In the genomic region with DNA sequence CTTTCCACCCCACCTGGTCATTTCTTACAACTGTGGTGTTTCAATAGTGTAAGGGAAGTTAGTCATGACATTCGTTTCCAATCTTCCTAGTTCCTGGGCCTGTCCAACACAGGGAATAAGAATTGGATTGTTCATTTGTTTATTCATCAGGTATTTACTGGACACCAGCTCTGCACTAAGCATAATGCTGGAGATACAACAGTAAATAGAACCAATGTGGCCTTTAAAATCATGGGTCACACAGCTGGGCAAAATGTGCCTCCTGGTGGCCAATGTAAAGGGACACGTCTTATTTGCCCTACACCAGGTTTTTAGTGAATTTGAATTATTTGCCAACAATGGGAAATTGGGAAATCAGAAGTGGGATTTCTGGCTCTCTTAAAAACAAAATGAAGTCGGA, we compare ENCODE assay signal across 11 cellular contexts. TPM values are rescaled to one million over a fixed set of nuclear protein-coding genes. Genes with fewer than 3 reads are reported as not detected.
DNase-seq lines count a peak whose midpoint lies in the region; ATAC-seq and TF ChIP-seq lines count a peak whose summit lies in the region.
"Had no signal": no experiment of that assay in that cellular context is flagged by ENCODE, and none has a peak within 500 bp of the region (broad histone marks: within the 10 kb centered on the region; RNA-seq: fewer than 3 reads in every experiment).

No MANE protein-coding gene starts in this region.

- no peaks in the 10 kb centered on the region for H3K27me3 Mint-ChIP-seq in osteocyte (ENCODE audit: unreplicated experiment)
- H3K27me3 Mint-ChIP-seq: IgD-negative memory B cell had no signal

- peaks cover 4% of the 10 kb centered on the region for H3K4me1 Mint-ChIP-seq in osteocyte (ENCODE audit: unreplicated experiment)
- H3K4me1 Mint-ChIP-seq: IgD-negative memory B cell had no signal

- H3K27ac ChIP-seq in esophagus squamous epithelium, result peak overlapping the region in 3 of 4 donors; percentile 8 to 78 (median 46)

- no peaks in the 10 kb centered on the region for H3K9me3 Mint-ChIP-seq in osteocyte (ENCODE audit: unreplicated experiment)
- H3K9me3 Mint-ChIP-seq: IgD-negative memory B cell had no signal

- no peak for TF ChIP-seq POLR2A in esophagus squamous epithelium (IDR thresholded peaks at IDR 0.05)

- no peak for ATAC-seq in GM18519 (IDR thresholded peaks at IDR 0.05; ENCODE audit: low FRiP score, unreplicated experiment)
- no peak for ATAC-seq in GM21576 (IDR thresholded peaks at IDR 0.05; ENCODE audit: unreplicated experiment)

- DNase-seq in G401 (ENCODE audit: low spot score) (peak; percentile 11), OCI-M1 (lab: John Stamatoyannopoulos, UW) (peak; percentile 24), esophagus squamous epithelium (lab: John Stamatoyannopoulos, UW) (no peak), osteocyte (ENCODE audit: extremely low spot score, unreplicated experiment) (no peak), T-helper 2 cell (no peak)
- no peak for DNase-seq in stimulated activated CD4-positive, alpha-beta T cell treated with anti-CD3 and anti-CD28 coated beads, Interleukin-2, amount 100 ng/mL, for 24 hours
- DNase-seq: NCI-H345 had no signal

- peak in 2 of 6 experiments; percentile 20 to 42 for TF ChIP-seq CTCF in esophagus squamous epithelium (IDR thresholded peaks at IDR 0.05)
- peak; percentile 15 for TF ChIP-seq CTCF in osteocyte (IDR thresholded peaks at IDR 0.05)

- no peaks in the 10 kb centered on the region for H3K27me3 ChIP-seq in esophagus squamous epithelium
- H3K27me3 ChIP-seq: body of pancreas had no signal

- intact Hi-C loops in esophagus squamous epithelium (cut with DNase I), result no loop called here

- H3K27ac Mint-ChIP-seq in osteocyte (ENCODE audit: unreplicated experiment), result no peak overlapping the region
- H3K27ac Mint-ChIP-seq: IgD-negative memory B cell had no signal

- in situ Hi-C loops in G401 (cut with HindIII; ENCODE audit: low sequenced_read_pairs), result no loop called here

- no peak overlapping the region for H3K4me3 Mint-ChIP-seq in osteocyte (ENCODE audit: unreplicated experiment)
- H3K4me3 Mint-ChIP-seq: IgD-negative memory B cell had no signal

- no peaks in the 10 kb centered on the region for H3K36me3 ChIP-seq in esophagus squamous epithelium

- WGBS in esophagus squamous epithelium, 2 donors, result 66 to 76% methylated on average over 3 of the region's 3 CpGs

- H3K36me3 Mint-ChIP-seq in osteocyte (ENCODE audit: unreplicated experiment), result no peaks in the 10 kb centered on the region
- H3K36me3 Mint-ChIP-seq: IgD-negative memory B cell had no signal

- peaks cover 0 to 27% (median 4%) of the 10 kb centered on the region in 3 donors for H3K4me1 ChIP-seq in esophagus squamous epithelium

- H3K9me3 ChIP-seq in esophagus squamous epithelium, result no peaks in the 10 kb centered on the region
- H3K9me3 ChIP-seq: body of pancreas had no signal

- H3K4me3 ChIP-seq in esophagus squamous epithelium, result no peak overlapping the region
- H3K4me3 ChIP-seq: body of pancreas had no signal

RNA-seq across cellular contexts. Expression of gene ABLIM3, which starts 10.4 kb away (rescaled TPM):
- 1.1 TPM in 1 of 2 replicates, not detected in the other for total RNA-seq in G401 (2014; rRNA removed; shearing (Covaris generic))
- total RNA-seq in esophagus squamous epithelium (10 to 100 TPM; 10.6 to 47.7 (median 27.1) TPM), osteocyte (0.64 and 0.99 TPM in 2 replicates)

Comparison
In these comparisons a context has a peak if more than half of its experiments do, and no peak if none do; other contexts are left out.
1. DNase-seq: peak in G401 (single experiment) and OCI-M1 (single experiment); none in esophagus squamous epithelium (single experiment), osteocyte (single experiment), T-helper 2 cell (0 of 5) and stimulated activated CD4-positive, alpha-beta T cell treated with anti-CD3 and anti-CD28 coated beads, Interleukin-2, amount 100 ng/mL, for 24 hours (0 of 2).